ENCODE assay signal across 18 cellular contexts in genomic region chr13:45269204-45269603, GRCh38.
DNase-seq lines count a peak whose midpoint lies in the region; ATAC-seq, FAIRE-seq and TF ChIP-seq lines count a peak whose summit lies in the region.
"Had no signal": no experiment of that assay in that cellular context is flagged by ENCODE, and none has a peak within 500 bp of the region (broad histone marks: within the 10 kb centered on the region; RNA-seq: fewer than 3 reads in every experiment).

No MANE protein-coding gene starts in this region.

- no peak overlapping the region for H2AFZ ChIP-seq in IMR-90 (replicated peaks; ENCODE audit: low read length, poor library complexity)
- H2AFZ ChIP-seq in K562 (ENCODE audit: low read depth, low read length) = no peak overlapping the region
- H2AFZ ChIP-seq: parathyroid adenoma had no signal

- H3K9me1 ChIP-seq in IMR-90 (ENCODE audit: insufficient read depth, low read length) = no peaks in the 10 kb centered on the region
- no peaks in the 10 kb centered on the region for H3K9me1 ChIP-seq in K562 (ENCODE audit: control insufficient read depth, insufficient read depth, low read length)

- H3K9ac ChIP-seq in IMR-90 (ENCODE audit: low read depth, low read length) = no peak overlapping the region
- H3K9ac ChIP-seq in K562 (ENCODE audit: insufficient read depth in 1 of 2, low read depth in 2 of 2, low read length in 2 of 2) = no peak overlapping the region
- H3K9ac ChIP-seq: parathyroid adenoma had no signal

- in situ Hi-C loops in IMR-90 (cut with MboI; ENCODE audit: low sequenced_read_pairs) = no loop called here
- in situ Hi-C loops in K562 (cut with MboI) = no loop called here

- H3K4ac ChIP-seq in IMR-90 (ENCODE audit: low read depth, low read length) = no peak overlapping the region

- no peak overlapping the region for H3K18ac ChIP-seq in IMR-90 (ENCODE audit: low read depth, low read length)

- no peak overlapping the region; the same call in 1 of the 2 replicates for H2BK120ac ChIP-seq in IMR-90 (ENCODE audit: low read depth, low read length)

- H3K9me3 ChIP-seq in IMR-90 (ENCODE audit: control insufficient read depth, insufficient read depth, low read length) (no peaks in the 10 kb centered on the region), K562 (replicated peaks; ENCODE audit: control insufficient read depth, insufficient read depth, low read depth, low read length) (no peaks in the 10 kb centered on the region)
- H3K9me3 ChIP-seq: lower lobe of right lung, suprapubic skin had no signal

- POLR2A ChIA-PET in IMR-90 (lab: Charles Lee; ENCODE audit: unreplicated experiment) = no interaction called here
- POLR2A ChIA-PET in K562 (lab: Yijun Ruan, JAX) = interaction anchor here (0.6 kb wide), 1 partner anchor 12 kb away, joined by 4 read pairs; no protein-coding TSS in a partner anchor

- H3K36me3 ChIP-seq in IMR-90 (ENCODE audit: control insufficient read depth, insufficient read depth, low read length) = peaks cover 9% of the 10 kb centered on the region
- peaks cover 18% of the 10 kb centered on the region; the same call in 2 of the 3 replicates for H3K36me3 ChIP-seq in K562 (ENCODE audit: control insufficient read depth, insufficient read depth, low read length)

- no peak overlapping the region for H4K91ac ChIP-seq in IMR-90 (ENCODE audit: insufficient read depth, low read depth, low read length)

- no peak overlapping the region for H2BK5ac ChIP-seq in IMR-90 (ENCODE audit: low read depth, low read length, poor library complexity, severe bottlenecking)

- BruUV-seq in IMR-90 (replicated peaks; lab: Mats Ljungman, UMichigan) (no TSS peak), K562 (replicated peaks; lab: Mats Ljungman, UMichigan) (no TSS peak)

- intact Hi-C loops in IMR-90 (cut with micrococcal nuclease) (no loop called here), K562 (cut with micrococcal nuclease) (no loop called here)

- H3K4me1 ChIP-seq in IMR-90 (ENCODE audit: control insufficient read depth, insufficient read depth, low read length) (no peaks in the 10 kb centered on the region; the same call in 1 of the 2 replicates), K562 (replicated peaks in 1 of 2; ENCODE audit: control insufficient read depth in 2 of 2, insufficient read depth in 2 of 2, low read length in 2 of 2) (no peaks in the 10 kb centered on the region; a peak in 1 of 5 replicates)
- H3K4me1 ChIP-seq: lower lobe of right lung, parathyroid adenoma, suprapubic skin had no signal

- ATAC-seq in IMR-90 (ENCODE audit: low read depth) = no peak; the same call in 1 of the 2 replicates
- peak; percentile 60; the same call in 1 of the 3 replicates for ATAC-seq in K562
- no peak for ATAC-seq in HG03432 (IDR thresholded peaks at IDR 0.05; ENCODE audit: unreplicated experiment)
- no peak for ATAC-seq in GM21515 (IDR thresholded peaks at IDR 0.05; ENCODE audit: unreplicated experiment)
- ATAC-seq: lower lobe of right lung had no signal

- no peak for TF ChIP-seq RAD21 in IMR-90 (IDR thresholded peaks at IDR 0.05; ENCODE audit: low read length)
- no peak for TF ChIP-seq RAD21 in K562 (CRISPR knock-in tag; conservative IDR thresholded peaks at IDR 0.05 in 1 of 2, IDR thresholded peaks at IDR 0.05 in 1 of 2)

- no peak for TF ChIP-seq EP300 in K562 (IDR thresholded peaks at IDR 0.05; ENCODE audit: low read length)

- H3K23ac ChIP-seq in IMR-90 (ENCODE audit: low read depth, low read length) = no peak overlapping the region

- no peak overlapping the region for H2BK15ac ChIP-seq in IMR-90 (ENCODE audit: low read depth, low read length)

- TF ChIP-seq POLR2A in IMR-90 (IDR thresholded peaks at IDR 0.05; ENCODE audit: low read depth, low read length) (no peak), K562 (conservative IDR thresholded peaks at IDR 0.05) (no peak)

- no peaks in the 10 kb centered on the region for H3K79me2 ChIP-seq in K562 (ENCODE audit: control insufficient read depth, insufficient read depth, low read length)
- H3K79me2 ChIP-seq: parathyroid adenoma had no signal

- peaks cover 6 to 7% of the 10 kb centered on the region in 2 experiments; a peak in 2 of 4 replicates for H3K79me1 ChIP-seq in IMR-90 (ENCODE audit: low read depth in 1 of 2, low read length in 2 of 2)

- H4K5ac ChIP-seq in IMR-90 (ENCODE audit: low read depth, low read length) = 0 out of 2 replicates have a peak overlapping the region, but pooled peaks have one; percentile 2

- FAIRE-seq in K562 (lab: Jason Lieb, UNC) = no peak

- TF ChIP-seq CTCF in IMR-90 (conservative IDR thresholded peaks at IDR 0.05; ENCODE audit: low read depth, low read length) (no peak), K562 (IDR thresholded peaks at IDR 0.05 in 2 of 3, conservative IDR thresholded peaks at IDR 0.05 in 1 of 3; ENCODE audit: insufficient read depth in 2 of 3, low read depth in 1 of 3, low read length in 3 of 3) (0 out of 6 replicates have a peak, but pooled peaks of 2 of the 3 experiments have one; percentile 25 to 29)

- no CpG with 5 or more reads among the region's 2 CpGs for WGBS in IMR-90 (ENCODE audit: extremely low coverage in 2 of 2, insufficient read length in 1 of 2), 2 experiments
- 33% methylated on average over 1 of the region's 2 CpGs for WGBS in K562 (ENCODE audit: insufficient coverage, low coverage, missing lambda C conversion rate)

- H3K4me3 ChIP-seq in IMR-90 (ENCODE audit: insufficient read depth, low read depth, low read length) (no peak overlapping the region), K562 (no peak overlapping the region)
- H3K4me3 ChIP-seq: lower lobe of right lung, smooth muscle cell, suprapubic skin had no signal

- H3K56ac ChIP-seq in IMR-90 (ENCODE audit: extremely low read depth, insufficient read depth, low read length) = no peak overlapping the region

- CTCF ChIA-PET in IMR-90 (lab: Yijun Ruan, JAX) = no interaction called here
- CTCF ChIA-PET in K562 (lab: Yijun Ruan, JAX; ENCODE audit: low intra/inter-chr PET ratio) = no interaction called here

- H3K27ac ChIP-seq in IMR-90 (ENCODE audit: insufficient read depth, low read length) = no peak overlapping the region
- no peak overlapping the region for H3K27ac ChIP-seq in K562 (ENCODE audit: extremely low read depth, low read depth, low read length)
- H3K27ac ChIP-seq: lower lobe of right lung, parathyroid adenoma, suprapubic skin had no signal

- peak overlapping the region; percentile 3; the same call in 1 of the 2 replicates for H2AK5ac ChIP-seq in IMR-90 (ENCODE audit: low read depth, low read length)

- H3K4me2 ChIP-seq in IMR-90 (ENCODE audit: low read depth, low read length) (no peak overlapping the region), K562 (ENCODE audit: insufficient read depth, low read length) (no peak overlapping the region)
- H3K4me2 ChIP-seq: smooth muscle cell had no signal

- H4K8ac ChIP-seq in IMR-90 (ENCODE audit: low read depth in 2 of 2, low read length in 2 of 2) = no peak overlapping the region

- H2AK9ac ChIP-seq in IMR-90 (replicated peaks; ENCODE audit: low read depth, low read length, poor library complexity) = no peak overlapping the region

- H3K27me3 ChIP-seq in IMR-90 (ENCODE audit: control insufficient read depth, insufficient read depth, low read length) = no peaks in the 10 kb centered on the region
- H3K27me3 ChIP-seq in K562 (ENCODE audit: control insufficient read depth in 2 of 2, insufficient read depth in 2 of 2, low read length in 2 of 2) = no peaks in the 10 kb centered on the region
- H3K27me3 ChIP-seq: suprapubic skin had no signal

- DNase-seq in EH (ENCODE audit: low read depth) = peak; percentile 61
- DNase-seq in IMR-90 = peak; percentile 20
- peak in 2 of 4 experiments; percentile 5 to 14 for DNase-seq in K562 (ENCODE audit: extremely low read depth in 1 of 4, low spot score in 3 of 4)
- DNase-seq in iPS-NIHi7 (ENCODE audit: extremely low spot score) = peak; percentile 33
- no peak for DNase-seq in amygdala (lab: John Stamatoyannopoulos, UW)
- DNase-seq in COR-L47 (lab: John Stamatoyannopoulos, UW) = no peak
- DNase-seq: CD4-positive, alpha-beta T cell; cerebellar nuclear complex; DND-41; foreskin melanocyte; Kasumi-1; lower lobe of right lung; NCI-H1436 treated with DMSO at 0.1 percent for 48 hours had no signal

- H3K14ac ChIP-seq in IMR-90 (replicated peaks; ENCODE audit: low read depth, low read length) = 0 out of 2 replicates have a peak overlapping the region, but pooled peaks have one; percentile 4

- dilution Hi-C loops in IMR-90 (cut with HindIII; ENCODE audit: low sequenced_read_pairs, unreplicated experiment) = no loop called here

- H2BK20ac ChIP-seq in IMR-90 (ENCODE audit: low read depth, low read length) = no peak overlapping the region

- H4K20me1 ChIP-seq in IMR-90 (ENCODE audit: insufficient read depth, low read length) (no peaks in the 10 kb centered on the region), K562 (replicated peaks; ENCODE audit: control insufficient read depth, insufficient read depth, low read length) (no peaks in the 10 kb centered on the region)

TF ChIP-seq in IMR-90, 13 proteins besides CTCF, POLR2A, EP300 and RAD21:
- TF ChIP-seq ELK1 (IDR thresholded peaks at IDR 0.05; ENCODE audit: borderline replicate concordance, low read depth, low read length) = no peak
- TF ChIP-seq MXI1 (IDR thresholded peaks at IDR 0.05; ENCODE audit: borderline replicate concordance, low read depth, low read length) = no peak

TF ChIP-seq in K562, 482 proteins besides CTCF, POLR2A, EP300 and RAD21:
- TF ChIP-seq IFI16 (CRISPR knock-in tag; IDR thresholded peaks at IDR 0.05) (no peak), TAF9B (IDR thresholded peaks at IDR 0.05; ENCODE audit: partially characterized antibody) (no peak), POLR2AphosphoS2 (IDR thresholded peaks at IDR 0.05; ENCODE audit: low read length) (no peak), FOXJ2 (tag; IDR thresholded peaks at IDR 0.05) (no peak), CTBP1 (IDR thresholded peaks at IDR 0.05; ENCODE audit: borderline replicate concordance) (no peak), SETDB1 (IDR thresholded peaks at IDR 0.05; ENCODE audit: low read length) (no peak), ARID3A (IDR thresholded peaks at IDR 0.05; ENCODE audit: borderline replicate concordance, low read depth, low read length) (no peak), RAD51 (IDR thresholded peaks at IDR 0.05; ENCODE audit: borderline replicate concordance, low read depth) (no peak)
TF ChIP-seq in K562: peak in this region for 0.

Comparison
In these comparisons a context has a peak if more than half of its experiments do, and no peak if none do; other contexts are left out.
1. DNase-seq: peak in EH (single experiment), IMR-90 (single experiment) and iPS-NIHi7 (single experiment); none in amygdala (0 of 56) and COR-L47 (single experiment).